ENCODE assay signal across 1 cellular context in genomic region chr1:114036841-114037502, GRCh38.
A peak's percentile ranks its signal among the peaks of the same experiment; 100 is the strongest.
TF ChIP-seq lines count a peak whose summit lies in the region.

No MANE protein-coding gene starts in this region.

TF ChIP-seq in WTC11, 78 proteins besides CTCF, POLR2A, EP300 and RAD21 (continued from another document):
- TF ChIP-seq, protein P1, sequence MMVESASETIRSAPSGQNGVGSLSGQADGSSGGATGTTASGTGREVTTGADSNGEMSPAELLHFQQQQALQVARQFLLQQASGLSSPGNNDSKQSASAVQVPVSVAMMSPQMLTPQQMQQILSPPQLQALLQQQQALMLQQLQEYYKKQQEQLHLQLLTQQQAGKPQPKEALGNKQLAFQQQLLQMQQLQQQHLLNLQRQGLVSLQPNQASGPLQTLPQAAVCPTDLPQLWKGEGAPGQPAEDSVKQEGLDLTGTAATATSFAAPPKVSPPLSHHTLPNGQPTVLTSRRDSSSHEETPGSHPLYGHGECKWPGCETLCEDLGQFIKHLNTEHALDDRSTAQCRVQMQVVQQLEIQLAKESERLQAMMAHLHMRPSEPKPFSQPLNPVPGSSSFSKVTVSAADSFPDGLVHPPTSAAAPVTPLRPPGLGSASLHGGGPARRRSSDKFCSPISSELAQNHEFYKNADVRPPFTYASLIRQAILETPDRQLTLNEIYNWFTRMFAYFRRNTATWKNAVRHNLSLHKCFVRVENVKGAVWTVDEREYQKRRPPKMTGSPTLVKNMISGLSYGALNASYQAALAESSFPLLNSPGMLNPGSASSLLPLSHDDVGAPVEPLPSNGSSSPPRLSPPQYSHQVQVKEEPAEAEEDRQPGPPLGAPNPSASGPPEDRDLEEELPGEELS (CRISPR knock-in tag; IDR thresholded peaks at IDR 0.05) = peak; percentile 85; the same call in 1 of the 2 replicates
- peak; percentile 17; the same call in 1 of the 2 replicates for TF ChIP-seq ZBTB21 (CRISPR knock-in tag; IDR thresholded peaks at IDR 0.05; ENCODE audit: borderline replicate concordance)
